In genomic region chr1:147201786-147202185, GRCh38 we compare ENCODE assay signal across 38 cellular contexts. TPM values are rescaled to one million over a fixed set of nuclear protein-coding genes. Genes with fewer than 3 reads are reported as not detected.
"Had no signal": no experiment of that assay in that cellular context is flagged by ENCODE, and none has a peak within 500 bp of the region (broad histone marks: within the 10 kb centered on the region; RNA-seq: fewer than 3 reads in every experiment).

No MANE protein-coding gene starts in this region.

- H3K36me3 Mint-ChIP-seq: activated naive CD4-positive, alpha-beta T cell treated with anti-CD3 and anti-CD28 coated beads, Interleukin-2, amount 10 ng/mL, durations not matched to agents 7 days and 5 days had no signal

- FAIRE-seq: bronchial epithelial cell, TTC549 had no signal

- H3K27me3 ChIP-seq: ascending aorta, cardiac muscle cell had no signal

- H3K9me3 ChIP-seq: ascending aorta had no signal

- H3K4me3 ChIP-seq: ascending aorta, cardiac muscle cell had no signal

- H3K27ac Mint-ChIP-seq: activated B cell treated with CpG ODN at 0.5 μM for 24 hours; activated CD4-positive, alpha-beta memory T cell treated with anti-CD3 and anti-CD28 coated beads for 36 hours; activated CD4-positive, alpha-beta T cell treated with anti-CD3 and anti-CD28 coated beads, Interleukin-2, amount 10 ng/mL, durations not matched to agents 24 days and 14 days; activated CD8-positive, alpha-beta memory T cell treated with anti-CD3 and anti-CD28 coated beads, Interleukin-2, amount 10 ng/mL, durations not matched to agents 7 days and 5 days; activated CD8-positive, alpha-beta T cell treated with anti-CD3 and anti-CD28 coated beads for 36 hours; activated naive CD4-positive, alpha-beta T cell treated with anti-CD3 and anti-CD28 coated beads, Interleukin-2, amount 10 ng/mL, durations not matched to agents 7 days and 5 days; activated naive CD4-positive, alpha-beta T cell treated with anti-CD3 and anti-CD28 coated beads, Interleukin-2, amount 50 U/mL, for 24 hours; activated naive CD8-positive, alpha-beta T cell; activated naive CD8-positive, alpha-beta T cell treated with anti-CD3 and anti-CD28 coated beads, Interleukin-2, amount 10 ng/mL, durations not matched to agents 7 days and 5 days; activated naive CD8-positive, alpha-beta T cell treated with anti-CD3 and anti-CD28 coated beads, Interleukin-2, amount 50 U/mL, for 24 hours; activated T-cell treated with anti-CD3 and anti-CD28 coated beads, Interleukin-2, amount 50 U/mL, for 24 hours; activated T-helper 2 cell treated with anti-CD3 and anti-CD28 coated beads, Interferon-gamma antibody, Interleukin-2, Interleukin-4, amounts not matched to agents 10 μg/mL and 5 μg/mL and 100 μg/mL, durations not matched to agents 14 hours and 24 hours and 36 hours; brain; T-helper 1 cell treated with Interleukin-12 subunit alpha and Interleukin-12 subunit beta and Interleukin-4 antibody, amounts not matched to agents 30 μg/mL and 1 μg/mL, for 36 hours; T-helper 2 cell treated with Interferon-gamma antibody and Interleukin-4, amounts not matched to agents 5 μg/mL and 100 μg/mL, for 36 hours had no signal

- H3K4me1 ChIP-seq: ascending aorta had no signal

- H3K27me3 Mint-ChIP-seq: activated B cell treated with CpG ODN at 0.5 μM for 24 hours; activated CD4-positive, alpha-beta memory T cell treated with anti-CD3 and anti-CD28 coated beads for 36 hours; activated CD4-positive, alpha-beta T cell treated with anti-CD3 and anti-CD28 coated beads, Interleukin-2, amount 10 ng/mL, durations not matched to agents 24 days and 14 days; activated CD8-positive, alpha-beta memory T cell treated with anti-CD3 and anti-CD28 coated beads, Interleukin-2, amount 10 ng/mL, durations not matched to agents 7 days and 5 days; activated CD8-positive, alpha-beta T cell treated with anti-CD3 and anti-CD28 coated beads for 36 hours; activated naive CD4-positive, alpha-beta T cell treated with anti-CD3 and anti-CD28 coated beads, Interleukin-2, amount 10 ng/mL, durations not matched to agents 7 days and 5 days; activated naive CD4-positive, alpha-beta T cell treated with anti-CD3 and anti-CD28 coated beads, Interleukin-2, amount 50 U/mL, for 24 hours; activated naive CD8-positive, alpha-beta T cell; activated naive CD8-positive, alpha-beta T cell treated with anti-CD3 and anti-CD28 coated beads, Interleukin-2, amount 10 ng/mL, durations not matched to agents 7 days and 5 days; activated naive CD8-positive, alpha-beta T cell treated with anti-CD3 and anti-CD28 coated beads, Interleukin-2, amount 50 U/mL, for 24 hours; activated T-cell treated with anti-CD3 and anti-CD28 coated beads, Interleukin-2, amount 50 U/mL, for 24 hours; brain; central memory CD8-positive, alpha-beta T cell had no signal

- H3K4me1 Mint-ChIP-seq: activated naive CD4-positive, alpha-beta T cell treated with anti-CD3 and anti-CD28 coated beads, Interleukin-2, amount 10 ng/mL, durations not matched to agents 7 days and 5 days; activated naive CD4-positive, alpha-beta T cell treated with anti-CD3 and anti-CD28 coated beads, Interleukin-2, amount 50 U/mL, for 24 hours; brain had no signal

- H3K36me3 ChIP-seq: cardiac muscle cell had no signal

- DNase-seq: activated B cell treated with CpG ODN at 0.5 μM for 24 hours; activated CD4-positive, alpha-beta memory T cell treated with anti-CD3 and anti-CD28 coated beads for 36 hours; activated CD4-positive, alpha-beta T cell treated with anti-CD3 and anti-CD28 coated beads for 4 hours; activated CD4-positive, alpha-beta T cell treated with anti-CD3 and anti-CD28 coated beads, Interleukin-2, amount 50 U/mL, for 1 hour; activated CD4-positive, alpha-beta T cell treated with anti-CD3 and anti-CD28 coated beads, Interleukin-2, amount 50 U/mL, for 4 hours; activated CD4-positive, CD25-positive, alpha-beta regulatory T cell treated with anti-CD3 and anti-CD28 coated beads, Interleukin-2, amount 50 U/mL, for 72 hours; activated CD8-positive, alpha-beta memory T cell treated with anti-CD3 and anti-CD28 coated beads for 24 hours; activated CD8-positive, alpha-beta memory T cell treated with anti-CD3 and anti-CD28 coated beads, Interleukin-2, amount 10 ng/mL, durations not matched to agents 7 days and 5 days; activated CD8-positive, alpha-beta memory T cell treated with anti-CD3 and anti-CD28 coated beads, Interleukin-2, amount 50 U/mL, for 48 hours; activated CD8-positive, alpha-beta T cell treated with anti-CD3 and anti-CD28 coated beads for 36 hours; activated effector memory CD4-positive, alpha-beta T cell treated with Interleukin-2 at 50 U/mL for 16 hours; activated gamma-delta T cell; activated naive CD4-positive, alpha-beta T cell treated with anti-CD3 and anti-CD28 coated beads, Interleukin-2, amount 10 ng/mL, durations not matched to agents 7 days and 5 days; activated naive CD4-positive, alpha-beta T cell treated with Interleukin-2 at 50 U/mL for 16 hours; activated naive CD8-positive, alpha-beta T cell treated with anti-CD3 and anti-CD28 coated beads, Interleukin-2, amount 10 ng/mL, durations not matched to agents 7 days and 5 days; activated naive CD8-positive, alpha-beta T cell treated with anti-CD3 and anti-CD28 coated beads, Interleukin-2, amount 50 U/mL, for 24 hours; activated T-cell treated with anti-CD3 and anti-CD28 coated beads, Interleukin-2, amount 50 U/mL, for 24 hours; activated T-cell treated with anti-CD3 and anti-CD28 coated beads, Interleukin-2, amount 50 U/mL, for 48 hours; amygdala; anterior cingulate cortex; caudate nucleus; cerebellar nuclear complex; T-helper 1 cell; T-helper 2 cell; T-helper 9 cell had no signal

- H3K4me3 Mint-ChIP-seq: activated B cell treated with CpG ODN at 0.5 μM for 24 hours; activated CD4-positive, alpha-beta memory T cell treated with anti-CD3 and anti-CD28 coated beads for 36 hours; activated CD4-positive, alpha-beta T cell treated with anti-CD3 and anti-CD28 coated beads, Interleukin-2, amount 10 ng/mL, durations not matched to agents 24 days and 14 days; activated CD8-positive, alpha-beta memory T cell treated with anti-CD3 and anti-CD28 coated beads, Interleukin-2, amount 10 ng/mL, durations not matched to agents 7 days and 5 days; activated CD8-positive, alpha-beta T cell treated with anti-CD3 and anti-CD28 coated beads for 36 hours; activated naive CD4-positive, alpha-beta T cell treated with anti-CD3 and anti-CD28 coated beads, Interleukin-2, amount 10 ng/mL, durations not matched to agents 7 days and 5 days; activated naive CD4-positive, alpha-beta T cell treated with anti-CD3 and anti-CD28 coated beads, Interleukin-2, amount 50 U/mL, for 24 hours; activated naive CD8-positive, alpha-beta T cell; activated naive CD8-positive, alpha-beta T cell treated with anti-CD3 and anti-CD28 coated beads, Interleukin-2, amount 10 ng/mL, durations not matched to agents 7 days and 5 days; activated naive CD8-positive, alpha-beta T cell treated with anti-CD3 and anti-CD28 coated beads, Interleukin-2, amount 50 U/mL, for 24 hours; activated T-cell treated with anti-CD3 and anti-CD28 coated beads, Interleukin-2, amount 50 U/mL, for 24 hours; brain; central memory CD8-positive, alpha-beta T cell; T-helper 1 cell treated with Interleukin-12 subunit alpha and Interleukin-12 subunit beta and Interleukin-4 antibody, amounts not matched to agents 30 μg/mL and 1 μg/mL, for 36 hours; T-helper 2 cell treated with Interferon-gamma antibody and Interleukin-4, amounts not matched to agents 5 μg/mL and 100 μg/mL, for 36 hours had no signal

- H3K27ac ChIP-seq: ascending aorta, cardiac muscle cell, VCaP had no signal

- H3K9me3 Mint-ChIP-seq: activated B cell treated with CpG ODN at 0.5 μM for 24 hours; activated CD4-positive, alpha-beta memory T cell treated with anti-CD3 and anti-CD28 coated beads for 36 hours; activated CD8-positive, alpha-beta T cell treated with anti-CD3 and anti-CD28 coated beads for 36 hours; activated naive CD4-positive, alpha-beta T cell treated with anti-CD3 and anti-CD28 coated beads, Interleukin-2, amount 10 ng/mL, durations not matched to agents 7 days and 5 days; activated naive CD4-positive, alpha-beta T cell treated with anti-CD3 and anti-CD28 coated beads, Interleukin-2, amount 50 U/mL, for 24 hours; activated naive CD8-positive, alpha-beta T cell treated with anti-CD3 and anti-CD28 coated beads, Interleukin-2, amount 50 U/mL, for 24 hours; activated T-cell treated with anti-CD3 and anti-CD28 coated beads, Interleukin-2, amount 50 U/mL, for 24 hours; activated T-helper 2 cell treated with anti-CD3 and anti-CD28 coated beads, Interferon-gamma antibody, Interleukin-2, Interleukin-4, amounts not matched to agents 10 μg/mL and 5 μg/mL and 100 μg/mL, durations not matched to agents 14 hours and 24 hours and 36 hours; central memory CD8-positive, alpha-beta T cell; T-helper 1 cell treated with Interleukin-12 subunit alpha and Interleukin-12 subunit beta and Interleukin-4 antibody, amounts not matched to agents 30 μg/mL and 1 μg/mL, for 36 hours; T-helper 2 cell treated with Interferon-gamma antibody and Interleukin-4, amounts not matched to agents 5 μg/mL and 100 μg/mL, for 36 hours had no signal

- ATAC-seq: activated CD8-positive, alpha-beta memory T cell treated with anti-CD3 and anti-CD28 coated beads, Interleukin-2, amount 10 ng/mL, durations not matched to agents 7 days and 5 days; activated CD8-positive, alpha-beta T cell treated with anti-CD3 and anti-CD28 coated beads for 36 hours; activated naive CD8-positive, alpha-beta T cell treated with anti-CD3 and anti-CD28 coated beads, Interleukin-2, amount 50 U/mL, for 24 hours had no signal

RNA-seq across cellular contexts. Expression of gene FMO5, which starts 23.4 kb away (rescaled TPM):
- total RNA-seq: bronchial epithelial cell had no signal
